Comparison of ENCODE assay signal across 1 cellular context in the genomic region with DNA sequence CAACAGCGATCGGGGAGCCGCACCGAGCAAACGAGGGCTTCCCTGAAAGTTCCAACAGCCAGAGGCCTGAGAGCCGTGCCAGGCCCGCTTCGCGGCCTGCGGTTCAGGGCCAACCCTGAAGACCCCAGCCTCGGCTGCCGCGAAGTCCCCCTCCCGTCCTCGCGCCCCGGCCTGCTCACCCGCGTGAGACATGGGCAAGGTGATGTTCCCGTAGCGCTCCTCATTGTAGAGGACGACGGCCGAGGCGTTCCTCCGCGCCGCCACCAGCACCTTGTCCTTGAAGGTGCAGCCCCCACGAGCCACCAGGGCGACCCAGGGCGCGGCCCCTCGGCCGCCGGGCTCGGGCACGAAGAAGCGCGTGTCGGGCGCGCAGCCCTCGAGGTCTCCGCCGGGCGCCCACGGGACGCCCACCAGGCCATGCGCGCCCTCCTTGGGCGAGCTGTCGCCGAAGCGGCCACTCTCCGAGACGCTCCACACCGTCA.
TF ChIP-seq lines count a peak whose summit lies in the region.

No MANE protein-coding gene starts in this region.

TF ChIP-seq in HEK293, 187 proteins besides CTCF, POLR2A, EP300 and RAD21 (continued from another document):
- no peak for TF ChIP-seq AEBP2 (tag by site-specific recombination; IDR thresholded peaks at IDR 0.05; ENCODE audit: borderline replicate concordance)
- TF ChIP-seq ZBTB20 (tag by site-specific recombination; IDR thresholded peaks at IDR 0.05): no peak
